In genomic region chr6:3627501-3627900, GRCh38 we compare ENCODE assay signal across 28 cellular contexts.
DNase-seq lines count a peak whose midpoint lies in the region; ATAC-seq, FAIRE-seq and TF ChIP-seq lines count a peak whose summit lies in the region.
"Had no signal": no experiment of that assay in that cellular context is flagged by ENCODE, and none has a peak within 500 bp of the region (broad histone marks: within the 10 kb centered on the region; RNA-seq: fewer than 3 reads in every experiment).

No MANE protein-coding gene starts in this region.

- WGBS in stomach, 5 donors, result 65 to 70% (median 70%) methylated on average over 9 of the region's 9 CpGs

- no peak for ATAC-seq in HG03196 (IDR thresholded peaks at IDR 0.05; ENCODE audit: unreplicated experiment)
- ATAC-seq: activated CD8-positive, alpha-beta memory T cell treated with anti-CD3 and anti-CD28 coated beads, Interleukin-2, amount 10 ng/mL, durations not matched to agents 7 days and 5 days; activated T-cell treated with anti-CD3 and anti-CD28 coated beads, Interleukin-2, amount 50 U/mL, for 72 hours; heart right ventricle; HepG2; PC-3; SK-N-SH treated with all-trans-retinoic acid at 6 μM for 48 hours; T-helper 17 cell had no signal

- TF ChIP-seq CTCF in bronchial epithelial cell (IDR thresholded peaks at IDR 0.05; ENCODE audit: insufficient read depth, low read length, severe bottlenecking) (no peak), stomach (IDR thresholded peaks at IDR 0.05) (no peak)

- no peak for TF ChIP-seq POLR2A in stomach (IDR thresholded peaks at IDR 0.05)

- H3K9ac ChIP-seq in BLaER1, result no peak overlapping the region

- H3K27ac ChIP-seq in BLaER1, result no peak overlapping the region
- H3K27ac ChIP-seq in KOPT-K1 (ENCODE audit: low read depth, low read length, poor library complexity, severe bottlenecking), result peak overlapping the region; percentile 70
- H3K27ac ChIP-seq in stomach, result no peak overlapping the region
- H3K27ac ChIP-seq: adrenal gland, heart right ventricle, prostate gland, right lobe of liver, tibial nerve had no signal

- H3K9me3 ChIP-seq in BLaER1 (no peaks in the 10 kb centered on the region), KOPT-K1 (ENCODE audit: insufficient read depth, low read length, poor library complexity, severe bottlenecking) (no peaks in the 10 kb centered on the region), stomach (no peaks in the 10 kb centered on the region)
- H3K9me3 ChIP-seq: adrenal gland, HAP-1, heart right ventricle, prostate gland, right lobe of liver, tibial nerve had no signal

- H3K27me3 ChIP-seq in BLaER1, result no peaks in the 10 kb centered on the region
- H3K27me3 ChIP-seq in bronchial epithelial cell (ENCODE audit: control insufficient read depth, insufficient read depth, low read length), result peaks cover 9% of the 10 kb centered on the region
- H3K27me3 ChIP-seq in stomach, result peaks cover 0 to 39% (median 5%) of the 10 kb centered on the region in 3 donors
- H3K27me3 ChIP-seq: right lobe of liver had no signal

- no peak overlapping the region for H3K4me3 ChIP-seq in BLaER1
- H3K4me3 ChIP-seq in bronchial epithelial cell (ENCODE audit: low read depth, low read length), result no peak overlapping the region
- no peak overlapping the region for H3K4me3 ChIP-seq in stomach
- H3K4me3 ChIP-seq: adrenal gland, HAP-1, heart right ventricle, prostate gland, right lobe of liver, tibial nerve had no signal

- no peaks in the 10 kb centered on the region for H4K20me1 ChIP-seq in BLaER1

- peaks cover 73% of the 10 kb centered on the region for H3K4me1 ChIP-seq in BLaER1
- no peaks in the 10 kb centered on the region for H3K4me1 ChIP-seq in stomach
- H3K4me1 ChIP-seq: adrenal gland, HAP-1, prostate gland, right lobe of liver, tibial nerve had no signal

- TF ChIP-seq EP300 in stomach (IDR thresholded peaks at IDR 0.05), result no peak

- H3K4me2 ChIP-seq in BLaER1, result peak overlapping the region; percentile 55

- DNase-seq in NCI-H2196 (lab: John Stamatoyannopoulos, UW; ENCODE audit: unreplicated experiment) (peak; percentile 47), bronchial epithelial cell (ENCODE audit: low read depth) (no peak), NCI-H1930 (lab: John Stamatoyannopoulos, UW) (no peak), stomach (no peak), NOMO-1 treated with DMSO at 0.1 percent for 48 hours (lab: John Stamatoyannopoulos, UW; ENCODE audit: unreplicated experiment) (no peak)
- DNase-seq: activated CD4-positive, CD25-positive, alpha-beta regulatory T cell; activated CD8-positive, alpha-beta memory T cell treated with anti-CD3 and anti-CD28 coated beads, Interleukin-2, amount 10 ng/mL, durations not matched to agents 7 days and 5 days; activated T-cell treated with anti-CD3 and anti-CD28 coated beads, Interleukin-2, amount 50 U/mL, for 72 hours; GDM1; heart right ventricle; Kasumi-1; kidney; NCI-H1694 treated with DMSO at 0.1 percent for 48 hours; NK-92 treated with Interleukin-12 subunit alpha and Interleukin-12 subunit beta, amount 100 ng/mL, for 24 hours; PC-3; right lobe of liver; stimulated activated CD4-positive, alpha-beta T cell treated with anti-CD3 and anti-CD28 coated beads, Interleukin-12 subunit alpha, Interleukin-12 subunit beta, amount 100 ng/mL, for 4 hours; stimulated activated CD4-positive, alpha-beta T cell treated with anti-CD3 and anti-CD28 coated beads, Interleukin-2, amount 100 ng/mL, for 48 hours; T-helper 17 cell had no signal

- H3K36me3 ChIP-seq in BLaER1 (no peaks in the 10 kb centered on the region), KOPT-K1 (ENCODE audit: insufficient read depth, low read length) (no peaks in the 10 kb centered on the region), bronchial epithelial cell (ENCODE audit: control insufficient read depth, insufficient read depth, low read length) (no peaks in the 10 kb centered on the region), stomach (no peaks in the 10 kb centered on the region)
- H3K36me3 ChIP-seq: adrenal gland, HAP-1, heart right ventricle, prostate gland, right lobe of liver, tibial nerve had no signal

- FAIRE-seq in bronchial epithelial cell (lab: Jason Lieb, UNC), result peak; percentile 23
- FAIRE-seq: HepG2 had no signal

- intact Hi-C loops in stomach (cut with DNase I; ENCODE audit: low total_unique reads), result no loop called here
